In genomic region chr10:27153855-27154198, GRCh38 we compare ENCODE assay signal across 8 cellular contexts. TPM values are rescaled to one million over a fixed set of nuclear protein-coding genes. Genes with fewer than 3 reads are reported as not detected.
DNase-seq lines count a peak whose midpoint lies in the region; ATAC-seq lines count a peak whose summit lies in the region.

No MANE protein-coding gene starts in this region.

- ATAC-seq in HG02938 (IDR thresholded peaks at IDR 0.05; ENCODE audit: unreplicated experiment) (peak; percentile 10), GM18861 (IDR thresholded peaks at IDR 0.05; ENCODE audit: unreplicated experiment) (no peak)
- ATAC-seq in natural killer cell treated with Interleukin-12 subunit alpha and Interleukin-12 subunit beta and Interleukin-15 and Interleukin-18, amount 100 ng/mL, for 72 hours, result no peak

- 0% methylated on average over 19 of the region's 19 CpGs for WGBS in esophagus, 2 donors

- peaks cover 22% of the 10 kb centered on the region for H3K36me3 Mint-ChIP-seq in natural killer cell treated with Interleukin-12 subunit alpha and Interleukin-12 subunit beta and Interleukin-15 and Interleukin-18, amount 100 ng/mL, for 72 hours

- H3K9ac ChIP-seq in SK-N-MC (ENCODE audit: insufficient read length), result peak overlapping the region; percentile 96

- H3K4me1 ChIP-seq in esophagus (ENCODE audit: control insufficient read depth in 2 of 2, insufficient read depth in 2 of 2, low read length in 1 of 2), result no peaks in the 10 kb centered on the region

- no peaks in the 10 kb centered on the region for H3K9me3 Mint-ChIP-seq in natural killer cell treated with Interleukin-12 subunit alpha and Interleukin-12 subunit beta and Interleukin-15 and Interleukin-18, amount 100 ng/mL, for 72 hours

- peaks cover 9% of the 10 kb centered on the region; the same call in 1 of the 2 replicates for H3K36me3 ChIP-seq in SK-N-MC (ENCODE audit: insufficient read depth, low read length)
- H3K36me3 ChIP-seq in esophagus (ENCODE audit: control insufficient read depth in 2 of 2, insufficient read depth in 2 of 2, low read length in 1 of 2), result no peaks in the 10 kb centered on the region

- H3K27ac ChIP-seq in SK-N-MC (peak overlapping the region; percentile 96; the same call in 1 of the 2 replicates), esophagus (ENCODE audit: low read depth in 2 of 2, low read length in 1 of 2) (peak overlapping the region; percentile 100)

- H3K4me1 Mint-ChIP-seq in natural killer cell treated with Interleukin-12 subunit alpha and Interleukin-12 subunit beta and Interleukin-15 and Interleukin-18, amount 100 ng/mL, for 72 hours (ENCODE audit: low read depth in 2 of 2), result peaks cover 39 to 50% of the 10 kb centered on the region in 2 donors

- H3K27me3 ChIP-seq in esophagus (ENCODE audit: control insufficient read depth in 1 of 2, insufficient read depth in 2 of 2, low read length in 2 of 2), result no peaks in the 10 kb centered on the region

- peak overlapping the region; percentile 99 for H3K4me3 Mint-ChIP-seq in natural killer cell treated with Interleukin-12 subunit alpha and Interleukin-12 subunit beta and Interleukin-15 and Interleukin-18, amount 100 ng/mL, for 72 hours

- peak; percentile 18 for DNase-seq in stimulated activated CD4-positive, alpha-beta T cell treated with anti-CD3 and anti-CD28 coated beads, Interleukin-12 subunit alpha, Interleukin-12 subunit beta, amount 100 ng/mL, for 4 hours
- no peak for DNase-seq in stimulated activated CD4-positive, alpha-beta T cell treated with anti-CD3 and anti-CD28 coated beads, Interleukin-2, amount 100 ng/mL, for 24 hours
- DNase-seq in SK-N-MC (ENCODE audit: low read depth, low spot score) (no peak), NCI-H2029 treated with DMSO at 0.1 percent for 48 hours (lab: John Stamatoyannopoulos, UW) (no peak)
- DNase-seq in natural killer cell treated with Interleukin-12 subunit alpha and Interleukin-12 subunit beta and Interleukin-15 and Interleukin-18, amount 100 ng/mL, for 72 hours (ENCODE audit: low spot score), result no peak

- H3K4me3 ChIP-seq in SK-N-MC (peak overlapping the region; percentile 88), esophagus (ENCODE audit: low read depth in 1 of 2, low read length in 2 of 2) (peak overlapping the region; percentile 82 to 88)

- H3K9me3 ChIP-seq in SK-N-MC (ENCODE audit: low read depth, low read length) (no peaks in the 10 kb centered on the region), esophagus (ENCODE audit: control insufficient read depth in 2 of 2, insufficient read depth in 1 of 2, low read depth in 1 of 2, low read length in 1 of 2) (no peaks in the 10 kb centered on the region)

- H3K27me3 Mint-ChIP-seq in natural killer cell treated with Interleukin-12 subunit alpha and Interleukin-12 subunit beta and Interleukin-15 and Interleukin-18, amount 100 ng/mL, for 72 hours, result no peaks in the 10 kb centered on the region

- H3K27ac Mint-ChIP-seq in natural killer cell treated with Interleukin-12 subunit alpha and Interleukin-12 subunit beta and Interleukin-15 and Interleukin-18, amount 100 ng/mL, for 72 hours, result peak overlapping the region; percentile 100

RNA-seq across cellular contexts. Expression of gene YME1L1, which starts 0.4 kb away (rescaled TPM):
- 10 to 100 TPM; 17.3 to 40.7 TPM for polyA plus RNA-seq in esophagus
- total RNA-seq in natural killer cell treated with Interleukin-12 subunit alpha and Interleukin-12 subunit beta and Interleukin-15 and Interleukin-18, amount 100 ng/mL, for 72 hours, result 100 to 1,000 TPM; 108 to 127 TPM

RNA-seq across cellular contexts. Expression of gene MASTL, which starts 1.3 kb away (rescaled TPM):
- polyA plus RNA-seq in esophagus, result 1 to 10 TPM; 4.2 to 5.6 TPM
- total RNA-seq in natural killer cell treated with Interleukin-12 subunit alpha and Interleukin-12 subunit beta and Interleukin-15 and Interleukin-18, amount 100 ng/mL, for 72 hours, result 10 to 100 TPM; 23.6 to 29.1 TPM

RNA-seq across cellular contexts. Expression of gene ANKRD26, which starts 53.5 kb away (rescaled TPM):
- 1 to 10 TPM; 1.5 to 2.6 TPM for polyA plus RNA-seq in esophagus
- total RNA-seq in natural killer cell treated with Interleukin-12 subunit alpha and Interleukin-12 subunit beta and Interleukin-15 and Interleukin-18, amount 100 ng/mL, for 72 hours, result 10 to 100 TPM in 1 of 2 donors, 1 to 10 TPM in 1; 6.0 to 14.2 TPM
